1 cellular context compared by ENCODE assay signal in the genomic region with DNA sequence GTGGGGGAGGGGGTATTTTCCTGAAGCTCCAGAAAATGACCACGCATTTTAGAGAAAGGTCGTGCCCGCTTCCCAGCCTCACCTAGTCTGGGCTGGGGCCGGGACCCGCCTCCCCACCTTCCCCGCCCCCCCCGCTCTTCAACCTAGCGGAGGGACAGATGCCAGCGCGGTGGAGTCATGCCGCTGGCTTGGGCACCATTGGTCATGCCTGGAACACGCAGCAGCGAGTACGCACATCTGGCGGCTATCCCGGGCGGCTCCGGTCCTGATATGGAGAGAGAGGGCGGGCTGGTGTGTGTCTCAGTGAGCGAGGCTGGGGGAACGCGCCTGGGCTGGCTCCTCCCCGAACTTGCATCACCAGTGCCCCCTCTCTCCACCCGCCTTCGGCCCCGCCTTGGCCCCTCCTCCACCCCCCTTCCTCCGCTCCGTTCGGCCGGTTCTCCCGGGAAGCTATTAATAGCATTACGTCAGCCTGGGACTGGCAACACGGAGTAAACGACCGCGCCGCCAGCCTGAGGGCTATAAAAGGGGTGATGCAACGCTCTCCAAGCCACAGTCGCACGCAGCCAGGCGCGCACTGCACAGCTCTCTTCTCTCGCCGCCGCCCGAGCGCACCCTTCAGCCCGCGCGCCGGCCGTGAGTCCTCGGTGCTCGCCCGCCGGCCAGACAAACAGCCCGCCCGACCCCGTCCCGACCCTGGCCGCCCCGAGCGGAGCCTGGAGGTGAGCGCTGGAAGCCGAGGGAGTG.
TF ChIP-seq lines count a peak whose summit lies in the region.

A gene with protein sequence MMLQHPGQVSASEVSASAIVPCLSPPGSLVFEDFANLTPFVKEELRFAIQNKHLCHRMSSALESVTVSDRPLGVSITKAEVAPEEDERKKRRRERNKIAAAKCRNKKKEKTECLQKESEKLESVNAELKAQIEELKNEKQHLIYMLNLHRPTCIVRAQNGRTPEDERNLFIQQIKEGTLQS (plus strand): TSS at position 553 of the 747 bp plus-strand sequence. CDS start 6,261 bp downstream, outside the sequence.

TF ChIP-seq in HepG2, 621 proteins besides CTCF, POLR2A, EP300 and RAD21 (continued from another document and continues in another):
- TF ChIP-seq, protein P1, sequence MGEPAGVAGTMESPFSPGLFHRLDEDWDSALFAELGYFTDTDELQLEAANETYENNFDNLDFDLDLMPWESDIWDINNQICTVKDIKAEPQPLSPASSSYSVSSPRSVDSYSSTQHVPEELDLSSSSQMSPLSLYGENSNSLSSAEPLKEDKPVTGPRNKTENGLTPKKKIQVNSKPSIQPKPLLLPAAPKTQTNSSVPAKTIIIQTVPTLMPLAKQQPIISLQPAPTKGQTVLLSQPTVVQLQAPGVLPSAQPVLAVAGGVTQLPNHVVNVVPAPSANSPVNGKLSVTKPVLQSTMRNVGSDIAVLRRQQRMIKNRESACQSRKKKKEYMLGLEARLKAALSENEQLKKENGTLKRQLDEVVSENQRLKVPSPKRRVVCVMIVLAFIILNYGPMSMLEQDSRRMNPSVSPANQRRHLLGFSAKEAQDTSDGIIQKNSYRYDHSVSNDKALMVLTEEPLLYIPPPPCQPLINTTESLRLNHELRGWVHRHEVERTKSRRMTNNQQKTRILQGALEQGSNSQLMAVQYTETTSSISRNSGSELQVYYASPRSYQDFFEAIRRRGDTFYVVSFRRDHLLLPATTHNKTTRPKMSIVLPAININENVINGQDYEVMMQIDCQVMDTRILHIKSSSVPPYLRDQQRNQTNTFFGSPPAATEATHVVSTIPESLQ (CRISPR knock-in tag; conservative IDR thresholded peaks at IDR 0.05) = no peak
- TF ChIP-seq, protein P2, sequence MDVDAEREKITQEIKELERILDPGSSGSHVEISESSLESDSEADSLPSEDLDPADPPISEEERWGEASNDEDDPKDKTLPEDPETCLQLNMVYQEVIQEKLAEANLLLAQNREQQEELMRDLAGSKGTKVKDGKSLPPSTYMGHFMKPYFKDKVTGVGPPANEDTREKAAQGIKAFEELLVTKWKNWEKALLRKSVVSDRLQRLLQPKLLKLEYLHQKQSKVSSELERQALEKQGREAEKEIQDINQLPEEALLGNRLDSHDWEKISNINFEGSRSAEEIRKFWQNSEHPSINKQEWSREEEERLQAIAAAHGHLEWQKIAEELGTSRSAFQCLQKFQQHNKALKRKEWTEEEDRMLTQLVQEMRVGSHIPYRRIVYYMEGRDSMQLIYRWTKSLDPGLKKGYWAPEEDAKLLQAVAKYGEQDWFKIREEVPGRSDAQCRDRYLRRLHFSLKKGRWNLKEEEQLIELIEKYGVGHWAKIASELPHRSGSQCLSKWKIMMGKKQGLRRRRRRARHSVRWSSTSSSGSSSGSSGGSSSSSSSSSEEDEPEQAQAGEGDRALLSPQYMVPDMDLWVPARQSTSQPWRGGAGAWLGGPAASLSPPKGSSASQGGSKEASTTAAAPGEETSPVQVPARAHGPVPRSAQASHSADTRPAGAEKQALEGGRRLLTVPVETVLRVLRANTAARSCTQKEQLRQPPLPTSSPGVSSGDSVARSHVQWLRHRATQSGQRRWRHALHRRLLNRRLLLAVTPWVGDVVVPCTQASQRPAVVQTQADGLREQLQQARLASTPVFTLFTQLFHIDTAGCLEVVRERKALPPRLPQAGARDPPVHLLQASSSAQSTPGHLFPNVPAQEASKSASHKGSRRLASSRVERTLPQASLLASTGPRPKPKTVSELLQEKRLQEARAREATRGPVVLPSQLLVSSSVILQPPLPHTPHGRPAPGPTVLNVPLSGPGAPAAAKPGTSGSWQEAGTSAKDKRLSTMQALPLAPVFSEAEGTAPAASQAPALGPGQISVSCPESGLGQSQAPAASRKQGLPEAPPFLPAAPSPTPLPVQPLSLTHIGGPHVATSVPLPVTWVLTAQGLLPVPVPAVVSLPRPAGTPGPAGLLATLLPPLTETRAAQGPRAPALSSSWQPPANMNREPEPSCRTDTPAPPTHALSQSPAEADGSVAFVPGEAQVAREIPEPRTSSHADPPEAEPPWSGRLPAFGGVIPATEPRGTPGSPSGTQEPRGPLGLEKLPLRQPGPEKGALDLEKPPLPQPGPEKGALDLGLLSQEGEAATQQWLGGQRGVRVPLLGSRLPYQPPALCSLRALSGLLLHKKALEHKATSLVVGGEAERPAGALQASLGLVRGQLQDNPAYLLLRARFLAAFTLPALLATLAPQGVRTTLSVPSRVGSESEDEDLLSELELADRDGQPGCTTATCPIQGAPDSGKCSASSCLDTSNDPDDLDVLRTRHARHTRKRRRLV (CRISPR knock-in tag; IDR thresholded peaks at IDR 0.05) = no peak
- TF ChIP-seq ZNF660 (CRISPR knock-in tag; IDR thresholded peaks at IDR 0.05; ENCODE audit: borderline replicate concordance, low read depth) (no peak), ZNF556 (CRISPR knock-in tag; IDR thresholded peaks at IDR 0.05; ENCODE audit: borderline replicate concordance) (0 out of 2 replicates have a peak, but pooled peaks have one; percentile 22), ZNF12 (CRISPR knock-in tag; IDR thresholded peaks at IDR 0.05) (peak; percentile 54; the same call in 1 of the 2 replicates), MATR3 (CRISPR knock-in tag; IDR thresholded peaks at IDR 0.05) (no peak), PHB2 (IDR thresholded peaks at IDR 0.05; ENCODE audit: partially characterized antibody) (no peak), ZFP37 (CRISPR knock-in tag; IDR thresholded peaks at IDR 0.05; ENCODE audit: borderline replicate concordance) (peak; percentile 38; the same call in 1 of the 2 replicates), ZBTB38 (CRISPR knock-in tag; IDR thresholded peaks at IDR 0.05) (no peak; the same call in 1 of the 2 replicates), SYNCRIP (IDR thresholded peaks at IDR 0.05; ENCODE audit: insufficient read depth, low read depth, low read length) (no peak), HOXA3 (CRISPR knock-in tag; IDR thresholded peaks at IDR 0.05) (peak; percentile 89), ZNF121 (CRISPR knock-in tag; IDR thresholded peaks at IDR 0.05) (peak; percentile 59; the same call in 1 of the 2 replicates), ZNF24 (IDR thresholded peaks at IDR 0.05) (no peak), ZSCAN12 (CRISPR knock-in tag; IDR thresholded peaks at IDR 0.05) (no peak), SAP130 (CRISPR knock-in tag; IDR thresholded peaks at IDR 0.05; ENCODE audit: low read depth) (peak; percentile 85), HNRNPL (IDR thresholded peaks at IDR 0.05; ENCODE audit: low read depth, low read length) (peak; percentile 81), ZNF75D (CRISPR knock-in tag; IDR thresholded peaks at IDR 0.05; ENCODE audit: borderline replicate concordance) (no peak), ZSCAN25 (CRISPR knock-in tag; IDR thresholded peaks at IDR 0.05) (0 out of 2 replicates have a peak, but pooled peaks have one; percentile 54), MYC (CRISPR knock-in tag; IDR thresholded peaks at IDR 0.05; ENCODE audit: borderline replicate concordance) (peak; percentile 77; the same call in 1 of the 2 replicates), SOX6 (IDR thresholded peaks at IDR 0.05) (no peak), SOX6 (CRISPR knock-in tag; IDR thresholded peaks at IDR 0.05) (peak; percentile 82), MTA1 (CRISPR knock-in tag; IDR thresholded peaks at IDR 0.05; ENCODE audit: borderline replicate concordance) (peak; percentile 32; the same call in 1 of the 2 replicates), PITX1 (CRISPR knock-in tag; IDR thresholded peaks at IDR 0.05) (0 out of 2 replicates have a peak, but pooled peaks have one; percentile 19), ZFP36L1 (CRISPR knock-in tag; IDR thresholded peaks at IDR 0.05) (no peak), MXD4 (CRISPR knock-in tag; IDR thresholded peaks at IDR 0.05) (peak; percentile 44; the same call in 1 of the 2 replicates), ZNF572 (CRISPR knock-in tag; IDR thresholded peaks at IDR 0.05) (no peak)
- TF ChIP-seq, protein P3, sequence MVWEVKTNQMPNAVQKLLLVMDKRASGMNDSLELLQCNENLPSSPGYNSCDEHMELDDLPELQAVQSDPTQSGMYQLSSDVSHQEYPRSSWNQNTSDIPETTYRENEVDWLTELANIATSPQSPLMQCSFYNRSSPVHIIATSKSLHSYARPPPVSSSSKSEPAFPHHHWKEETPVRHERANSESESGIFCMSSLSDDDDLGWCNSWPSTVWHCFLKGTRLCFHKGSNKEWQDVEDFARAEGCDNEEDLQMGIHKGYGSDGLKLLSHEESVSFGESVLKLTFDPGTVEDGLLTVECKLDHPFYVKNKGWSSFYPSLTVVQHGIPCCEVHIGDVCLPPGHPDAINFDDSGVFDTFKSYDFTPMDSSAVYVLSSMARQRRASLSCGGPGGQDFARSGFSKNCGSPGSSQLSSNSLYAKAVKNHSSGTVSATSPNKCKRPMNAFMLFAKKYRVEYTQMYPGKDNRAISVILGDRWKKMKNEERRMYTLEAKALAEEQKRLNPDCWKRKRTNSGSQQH (CRISPR knock-in tag; IDR thresholded peaks at IDR 0.05; ENCODE audit: low read depth) = 0 out of 2 replicates have a peak, but pooled peaks have one; percentile 86
- TF ChIP-seq, protein P4, sequence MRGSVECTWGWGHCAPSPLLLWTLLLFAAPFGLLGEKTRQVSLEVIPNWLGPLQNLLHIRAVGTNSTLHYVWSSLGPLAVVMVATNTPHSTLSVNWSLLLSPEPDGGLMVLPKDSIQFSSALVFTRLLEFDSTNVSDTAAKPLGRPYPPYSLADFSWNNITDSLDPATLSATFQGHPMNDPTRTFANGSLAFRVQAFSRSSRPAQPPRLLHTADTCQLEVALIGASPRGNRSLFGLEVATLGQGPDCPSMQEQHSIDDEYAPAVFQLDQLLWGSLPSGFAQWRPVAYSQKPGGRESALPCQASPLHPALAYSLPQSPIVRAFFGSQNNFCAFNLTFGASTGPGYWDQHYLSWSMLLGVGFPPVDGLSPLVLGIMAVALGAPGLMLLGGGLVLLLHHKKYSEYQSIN (CRISPR knock-in tag; IDR thresholded peaks at IDR 0.05; ENCODE audit: borderline replicate concordance) = no peak
- TF ChIP-seq, protein P5, sequence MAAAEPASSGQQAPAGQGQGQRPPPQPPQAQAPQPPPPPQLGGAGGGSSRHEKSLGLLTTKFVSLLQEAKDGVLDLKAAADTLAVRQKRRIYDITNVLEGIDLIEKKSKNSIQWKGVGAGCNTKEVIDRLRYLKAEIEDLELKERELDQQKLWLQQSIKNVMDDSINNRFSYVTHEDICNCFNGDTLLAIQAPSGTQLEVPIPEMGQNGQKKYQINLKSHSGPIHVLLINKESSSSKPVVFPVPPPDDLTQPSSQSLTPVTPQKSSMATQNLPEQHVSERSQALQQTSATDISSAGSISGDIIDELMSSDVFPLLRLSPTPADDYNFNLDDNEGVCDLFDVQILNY (CRISPR knock-in tag; conservative IDR thresholded peaks at IDR 0.05) = peak; percentile 54; the same call in 1 of the 2 replicates
- TF ChIP-seq, protein P6, sequence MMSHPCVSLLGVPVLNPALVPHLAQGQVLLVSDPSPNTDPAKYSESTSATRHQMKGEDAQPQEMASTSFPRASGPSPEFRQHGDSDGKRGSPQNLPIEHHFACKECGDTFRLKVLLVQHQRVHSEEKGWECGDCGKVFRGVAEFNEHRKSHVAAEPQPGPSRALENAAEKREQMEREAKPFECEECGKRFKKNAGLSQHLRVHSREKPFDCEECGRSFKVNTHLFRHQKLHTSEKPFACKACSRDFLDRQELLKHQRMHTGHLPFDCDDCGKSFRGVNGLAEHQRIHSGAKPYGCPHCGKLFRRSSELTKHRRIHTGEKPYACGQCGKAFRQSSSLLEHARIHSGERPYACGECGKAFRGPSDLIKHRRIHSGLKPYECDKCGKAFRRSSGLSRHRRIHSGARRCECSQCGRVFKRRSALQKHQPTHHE (CRISPR knock-in tag; IDR thresholded peaks at IDR 0.05; ENCODE audit: borderline replicate concordance) = peak; percentile 81; the same call in 1 of the 2 replicates
- TF ChIP-seq, protein P7, sequence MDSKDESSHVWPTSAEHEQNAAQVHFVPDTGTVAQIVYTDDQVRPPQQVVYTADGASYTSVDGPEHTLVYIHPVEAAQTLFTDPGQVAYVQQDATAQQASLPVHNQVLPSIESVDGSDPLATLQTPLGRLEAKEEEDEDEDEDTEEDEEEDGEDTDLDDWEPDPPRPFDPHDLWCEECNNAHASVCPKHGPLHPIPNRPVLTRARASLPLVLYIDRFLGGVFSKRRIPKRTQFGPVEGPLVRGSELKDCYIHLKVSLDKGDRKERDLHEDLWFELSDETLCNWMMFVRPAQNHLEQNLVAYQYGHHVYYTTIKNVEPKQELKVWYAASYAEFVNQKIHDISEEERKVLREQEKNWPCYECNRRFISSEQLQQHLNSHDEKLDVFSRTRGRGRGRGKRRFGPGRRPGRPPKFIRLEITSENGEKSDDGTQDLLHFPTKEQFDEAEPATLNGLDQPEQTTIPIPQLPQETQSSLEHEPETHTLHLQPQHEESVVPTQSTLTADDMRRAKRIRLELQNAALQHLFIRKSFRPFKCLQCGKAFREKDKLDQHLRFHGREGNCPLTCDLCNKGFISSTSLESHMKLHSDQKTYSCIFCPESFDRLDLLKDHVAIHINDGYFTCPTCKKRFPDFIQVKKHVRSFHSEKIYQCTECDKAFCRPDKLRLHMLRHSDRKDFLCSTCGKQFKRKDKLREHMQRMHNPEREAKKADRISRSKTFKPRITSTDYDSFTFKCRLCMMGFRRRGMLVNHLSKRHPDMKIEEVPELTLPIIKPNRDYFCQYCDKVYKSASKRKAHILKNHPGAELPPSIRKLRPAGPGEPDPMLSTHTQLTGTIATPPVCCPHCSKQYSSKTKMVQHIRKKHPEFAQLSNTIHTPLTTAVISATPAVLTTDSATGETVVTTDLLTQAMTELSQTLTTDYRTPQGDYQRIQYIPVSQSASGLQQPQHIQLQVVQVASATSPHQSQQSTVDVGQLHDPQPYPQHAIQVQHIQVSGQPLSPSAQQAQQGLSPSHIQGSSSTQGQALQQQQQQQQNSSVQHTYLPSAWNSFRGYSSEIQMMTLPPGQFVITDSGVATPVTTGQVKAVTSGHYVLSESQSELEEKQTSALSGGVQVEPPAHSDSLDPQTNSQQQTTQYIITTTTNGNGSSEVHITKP (CRISPR knock-in tag; IDR thresholded peaks at IDR 0.05; ENCODE audit: low read depth) = 0 out of 2 replicates have a peak, but pooled peaks have one; percentile 12
- TF ChIP-seq, protein P8, sequence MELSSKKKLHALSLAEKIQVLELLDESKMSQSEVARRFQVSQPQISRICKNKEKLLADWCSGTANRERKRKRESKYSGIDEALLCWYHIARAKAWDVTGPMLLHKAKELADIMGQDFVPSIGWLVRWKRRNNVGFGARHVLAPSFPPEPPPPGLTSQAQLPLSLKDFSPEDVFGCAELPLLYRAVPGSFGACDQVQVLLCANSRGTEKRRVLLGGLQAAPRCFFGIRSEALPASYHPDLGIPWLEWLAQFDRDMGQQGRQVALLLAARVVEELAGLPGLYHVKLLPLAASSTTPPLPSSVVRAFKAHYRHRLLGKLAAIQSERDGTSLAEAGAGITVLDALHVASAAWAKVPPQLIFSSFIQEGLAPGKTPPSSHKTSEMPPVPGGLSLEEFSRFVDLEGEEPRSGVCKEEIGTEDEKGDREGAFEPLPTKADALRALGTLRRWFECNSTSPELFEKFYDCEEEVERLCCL (CRISPR knock-in tag; IDR thresholded peaks at IDR 0.05; ENCODE audit: borderline replicate concordance) = no peak
- TF ChIP-seq, protein P9, sequence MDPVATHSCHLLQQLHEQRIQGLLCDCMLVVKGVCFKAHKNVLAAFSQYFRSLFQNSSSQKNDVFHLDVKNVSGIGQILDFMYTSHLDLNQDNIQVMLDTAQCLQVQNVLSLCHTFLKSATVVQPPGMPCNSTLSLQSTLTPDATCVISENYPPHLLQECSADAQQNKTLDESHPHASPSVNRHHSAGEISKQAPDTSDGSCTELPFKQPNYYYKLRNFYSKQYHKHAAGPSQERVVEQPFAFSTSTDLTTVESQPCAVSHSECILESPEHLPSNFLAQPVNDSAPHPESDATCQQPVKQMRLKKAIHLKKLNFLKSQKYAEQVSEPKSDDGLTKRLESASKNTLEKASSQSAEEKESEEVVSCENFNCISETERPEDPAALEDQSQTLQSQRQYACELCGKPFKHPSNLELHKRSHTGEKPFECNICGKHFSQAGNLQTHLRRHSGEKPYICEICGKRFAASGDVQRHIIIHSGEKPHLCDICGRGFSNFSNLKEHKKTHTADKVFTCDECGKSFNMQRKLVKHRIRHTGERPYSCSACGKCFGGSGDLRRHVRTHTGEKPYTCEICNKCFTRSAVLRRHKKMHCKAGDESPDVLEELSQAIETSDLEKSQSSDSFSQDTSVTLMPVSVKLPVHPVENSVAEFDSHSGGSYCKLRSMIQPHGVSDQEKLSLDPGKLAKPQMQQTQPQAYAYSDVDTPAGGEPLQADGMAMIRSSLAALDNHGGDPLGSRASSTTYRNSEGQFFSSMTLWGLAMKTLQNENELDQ (CRISPR knock-in tag; IDR thresholded peaks at IDR 0.05; ENCODE audit: borderline replicate concordance) = no peak
